Comparison of ENCODE assay signal across 1 cellular context in genomic region chr5:53481887-53482716, GRCh38.
TF ChIP-seq lines count a peak whose summit lies in the region.

No MANE protein-coding gene starts in this region.

TF ChIP-seq in K562, 482 proteins besides CTCF, POLR2A, EP300 and RAD21 (continued from another document and continues in another):
- TF ChIP-seq, protein P1, sequence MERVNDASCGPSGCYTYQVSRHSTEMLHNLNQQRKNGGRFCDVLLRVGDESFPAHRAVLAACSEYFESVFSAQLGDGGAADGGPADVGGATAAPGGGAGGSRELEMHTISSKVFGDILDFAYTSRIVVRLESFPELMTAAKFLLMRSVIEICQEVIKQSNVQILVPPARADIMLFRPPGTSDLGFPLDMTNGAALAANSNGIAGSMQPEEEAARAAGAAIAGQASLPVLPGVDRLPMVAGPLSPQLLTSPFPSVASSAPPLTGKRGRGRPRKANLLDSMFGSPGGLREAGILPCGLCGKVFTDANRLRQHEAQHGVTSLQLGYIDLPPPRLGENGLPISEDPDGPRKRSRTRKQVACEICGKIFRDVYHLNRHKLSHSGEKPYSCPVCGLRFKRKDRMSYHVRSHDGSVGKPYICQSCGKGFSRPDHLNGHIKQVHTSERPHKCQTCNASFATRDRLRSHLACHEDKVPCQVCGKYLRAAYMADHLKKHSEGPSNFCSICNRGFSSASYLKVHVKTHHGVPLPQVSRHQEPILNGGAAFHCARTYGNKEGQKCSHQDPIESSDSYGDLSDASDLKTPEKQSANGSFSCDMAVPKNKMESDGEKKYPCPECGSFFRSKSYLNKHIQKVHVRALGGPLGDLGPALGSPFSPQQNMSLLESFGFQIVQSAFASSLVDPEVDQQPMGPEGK (CRISPR knock-in tag; IDR thresholded peaks at IDR 0.05; ENCODE audit: borderline replicate concordance): no peak
- TF ChIP-seq ZNF324 (CRISPR knock-in tag; IDR thresholded peaks at IDR 0.05) (no peak), CCNT2 (IDR thresholded peaks at IDR 0.05; ENCODE audit: borderline replicate concordance, extremely low read depth, insufficient read length, low read depth, low read length) (no peak), ZNF124 (CRISPR knock-in tag; IDR thresholded peaks at IDR 0.05) (no peak), L3MBTL2 (IDR thresholded peaks at IDR 0.05) (0 out of 2 replicates have a peak, but pooled peaks have one; percentile 28), SNAPC5 (CRISPR knock-in tag; IDR thresholded peaks at IDR 0.05) (no peak), STAT5B (CRISPR knock-in tag; IDR thresholded peaks at IDR 0.05) (no peak), KDM4B (IDR thresholded peaks at IDR 0.05; ENCODE audit: borderline replicate concordance in 2 of 2, low read depth in 1 of 2) (no peak), HMG20B (CRISPR knock-in tag; IDR thresholded peaks at IDR 0.05) (no peak), ZC3H4 (CRISPR knock-in tag; IDR thresholded peaks at IDR 0.05; ENCODE audit: borderline replicate concordance) (no peak), SP2 (IDR thresholded peaks at IDR 0.05; ENCODE audit: extremely low read depth, low read depth, low read length, poor library complexity, severe bottlenecking) (no peak), ZNF592 (IDR thresholded peaks at IDR 0.05) (no peak), ZBTB43 (CRISPR knock-in tag; IDR thresholded peaks at IDR 0.05) (no peak), PCBP2 (IDR thresholded peaks at IDR 0.05; ENCODE audit: low read depth, low read length, poor library complexity, severe bottlenecking) (no peak), RB1 (IDR thresholded peaks at IDR 0.05; ENCODE audit: low read depth) (no peak), SFPQ (IDR thresholded peaks at IDR 0.05; ENCODE audit: low read depth, low read length) (no peak), CBFA2T2 (conservative IDR thresholded peaks at IDR 0.05) (no peak), TOE1 (IDR thresholded peaks at IDR 0.05; ENCODE audit: borderline replicate concordance) (no peak), TOE1 (CRISPR knock-in tag; IDR thresholded peaks at IDR 0.05; ENCODE audit: borderline replicate concordance, low read depth) (no peak), ZNF644 (tag; IDR thresholded peaks at IDR 0.05; ENCODE audit: low read depth) (no peak), JUN (IDR thresholded peaks at IDR 0.05; ENCODE audit: borderline replicate concordance, low read depth, low read length) (no peak), JUN (CRISPR knock-in tag; IDR thresholded peaks at IDR 0.05; ENCODE audit: borderline replicate concordance) (no peak), ILF3 (IDR thresholded peaks at IDR 0.05; ENCODE audit: borderline replicate concordance) (no peak), RFX1 (IDR thresholded peaks at IDR 0.05) (no peak)
- TF ChIP-seq, protein P2, sequence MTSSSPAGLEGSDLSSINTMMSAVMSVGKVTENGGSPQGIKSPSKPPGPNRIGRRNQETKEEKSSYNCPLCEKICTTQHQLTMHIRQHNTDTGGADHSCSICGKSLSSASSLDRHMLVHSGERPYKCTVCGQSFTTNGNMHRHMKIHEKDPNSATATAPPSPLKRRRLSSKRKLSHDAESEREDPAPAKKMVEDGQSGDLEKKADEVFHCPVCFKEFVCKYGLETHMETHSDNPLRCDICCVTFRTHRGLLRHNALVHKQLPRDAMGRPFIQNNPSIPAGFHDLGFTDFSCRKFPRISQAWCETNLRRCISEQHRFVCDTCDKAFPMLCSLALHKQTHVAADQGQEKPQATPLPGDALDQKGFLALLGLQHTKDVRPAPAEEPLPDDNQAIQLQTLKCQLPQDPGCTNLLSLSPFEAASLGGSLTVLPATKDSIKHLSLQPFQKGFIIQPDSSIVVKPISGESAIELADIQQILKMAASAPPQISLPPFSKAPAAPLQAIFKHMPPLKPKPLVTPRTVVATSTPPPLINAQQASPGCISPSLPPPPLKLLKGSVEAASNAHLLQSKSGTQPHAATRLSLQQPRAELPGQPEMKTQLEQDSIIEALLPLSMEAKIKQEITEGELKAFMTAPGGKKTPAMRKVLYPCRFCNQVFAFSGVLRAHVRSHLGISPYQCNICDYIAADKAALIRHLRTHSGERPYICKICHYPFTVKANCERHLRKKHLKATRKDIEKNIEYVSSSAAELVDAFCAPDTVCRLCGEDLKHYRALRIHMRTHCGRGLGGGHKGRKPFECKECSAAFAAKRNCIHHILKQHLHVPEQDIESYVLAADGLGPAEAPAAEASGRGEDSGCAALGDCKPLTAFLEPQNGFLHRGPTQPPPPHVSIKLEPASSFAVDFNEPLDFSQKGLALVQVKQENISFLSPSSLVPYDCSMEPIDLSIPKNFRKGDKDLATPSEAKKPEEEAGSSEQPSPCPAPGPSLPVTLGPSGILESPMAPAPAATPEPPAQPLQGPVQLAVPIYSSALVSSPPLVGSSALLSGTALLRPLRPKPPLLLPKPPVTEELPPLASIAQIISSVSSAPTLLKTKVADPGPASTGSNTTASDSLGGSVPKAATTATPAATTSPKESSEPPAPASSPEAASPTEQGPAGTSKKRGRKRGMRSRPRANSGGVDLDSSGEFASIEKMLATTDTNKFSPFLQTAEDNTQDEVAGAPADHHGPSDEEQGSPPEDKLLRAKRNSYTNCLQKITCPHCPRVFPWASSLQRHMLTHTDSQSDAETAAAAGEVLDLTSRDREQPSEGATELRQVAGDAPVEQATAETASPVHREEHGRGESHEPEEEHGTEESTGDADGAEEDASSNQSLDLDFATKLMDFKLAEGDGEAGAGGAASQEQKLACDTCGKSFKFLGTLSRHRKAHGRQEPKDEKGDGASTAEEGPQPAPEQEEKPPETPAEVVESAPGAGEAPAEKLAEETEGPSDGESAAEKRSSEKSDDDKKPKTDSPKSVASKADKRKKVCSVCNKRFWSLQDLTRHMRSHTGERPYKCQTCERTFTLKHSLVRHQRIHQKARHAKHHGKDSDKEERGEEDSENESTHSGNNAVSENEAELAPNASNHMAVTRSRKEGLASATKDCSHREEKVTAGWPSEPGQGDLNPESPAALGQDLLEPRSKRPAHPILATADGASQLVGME (CRISPR knock-in tag; IDR thresholded peaks at IDR 0.05): no peak
- TF ChIP-seq, protein P3, sequence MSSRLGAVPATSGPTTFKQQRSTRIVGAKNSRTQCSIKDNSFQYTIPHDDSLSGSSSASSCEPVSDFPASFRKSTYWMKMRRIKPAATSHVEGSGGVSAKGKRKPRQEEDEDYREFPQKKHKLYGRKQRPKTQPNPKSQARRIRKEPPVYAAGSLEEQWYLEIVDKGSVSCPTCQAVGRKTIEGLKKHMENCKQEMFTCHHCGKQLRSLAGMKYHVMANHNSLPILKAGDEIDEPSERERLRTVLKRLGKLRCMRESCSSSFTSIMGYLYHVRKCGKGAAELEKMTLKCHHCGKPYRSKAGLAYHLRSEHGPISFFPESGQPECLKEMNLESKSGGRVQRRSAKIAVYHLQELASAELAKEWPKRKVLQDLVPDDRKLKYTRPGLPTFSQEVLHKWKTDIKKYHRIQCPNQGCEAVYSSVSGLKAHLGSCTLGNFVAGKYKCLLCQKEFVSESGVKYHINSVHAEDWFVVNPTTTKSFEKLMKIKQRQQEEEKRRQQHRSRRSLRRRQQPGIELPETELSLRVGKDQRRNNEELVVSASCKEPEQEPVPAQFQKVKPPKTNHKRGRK (tag; IDR thresholded peaks at IDR 0.05): peak; percentile 99
- TF ChIP-seq, protein P4, sequence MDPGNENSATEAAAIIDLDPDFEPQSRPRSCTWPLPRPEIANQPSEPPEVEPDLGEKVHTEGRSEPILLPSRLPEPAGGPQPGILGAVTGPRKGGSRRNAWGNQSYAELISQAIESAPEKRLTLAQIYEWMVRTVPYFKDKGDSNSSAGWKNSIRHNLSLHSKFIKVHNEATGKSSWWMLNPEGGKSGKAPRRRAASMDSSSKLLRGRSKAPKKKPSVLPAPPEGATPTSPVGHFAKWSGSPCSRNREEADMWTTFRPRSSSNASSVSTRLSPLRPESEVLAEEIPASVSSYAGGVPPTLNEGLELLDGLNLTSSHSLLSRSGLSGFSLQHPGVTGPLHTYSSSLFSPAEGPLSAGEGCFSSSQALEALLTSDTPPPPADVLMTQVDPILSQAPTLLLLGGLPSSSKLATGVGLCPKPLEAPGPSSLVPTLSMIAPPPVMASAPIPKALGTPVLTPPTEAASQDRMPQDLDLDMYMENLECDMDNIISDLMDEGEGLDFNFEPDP (CRISPR knock-in tag; IDR thresholded peaks at IDR 0.05): no peak
- TF ChIP-seq, protein P5, sequence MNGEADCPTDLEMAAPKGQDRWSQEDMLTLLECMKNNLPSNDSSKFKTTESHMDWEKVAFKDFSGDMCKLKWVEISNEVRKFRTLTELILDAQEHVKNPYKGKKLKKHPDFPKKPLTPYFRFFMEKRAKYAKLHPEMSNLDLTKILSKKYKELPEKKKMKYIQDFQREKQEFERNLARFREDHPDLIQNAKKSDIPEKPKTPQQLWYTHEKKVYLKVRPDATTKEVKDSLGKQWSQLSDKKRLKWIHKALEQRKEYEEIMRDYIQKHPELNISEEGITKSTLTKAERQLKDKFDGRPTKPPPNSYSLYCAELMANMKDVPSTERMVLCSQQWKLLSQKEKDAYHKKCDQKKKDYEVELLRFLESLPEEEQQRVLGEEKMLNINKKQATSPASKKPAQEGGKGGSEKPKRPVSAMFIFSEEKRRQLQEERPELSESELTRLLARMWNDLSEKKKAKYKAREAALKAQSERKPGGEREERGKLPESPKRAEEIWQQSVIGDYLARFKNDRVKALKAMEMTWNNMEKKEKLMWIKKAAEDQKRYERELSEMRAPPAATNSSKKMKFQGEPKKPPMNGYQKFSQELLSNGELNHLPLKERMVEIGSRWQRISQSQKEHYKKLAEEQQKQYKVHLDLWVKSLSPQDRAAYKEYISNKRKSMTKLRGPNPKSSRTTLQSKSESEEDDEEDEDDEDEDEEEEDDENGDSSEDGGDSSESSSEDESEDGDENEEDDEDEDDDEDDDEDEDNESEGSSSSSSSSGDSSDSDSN (IDR thresholded peaks at IDR 0.05; ENCODE audit: borderline replicate concordance in 1 of 2, low read depth in 2 of 2, low read length in 2 of 2): peak; percentile 55 to 89; a peak in 3 of 4 replicates
